In genomic region chr2:74442483-74443297, GRCh38 we compare ENCODE assay signal across 5 cellular contexts. TPM values are rescaled to one million over a fixed set of nuclear protein-coding genes. Genes with fewer than 3 reads are reported as not detected.
A peak's percentile ranks its signal among the peaks of the same experiment; 100 is the strongest.
DNase-seq lines count a peak whose midpoint lies in the region; ATAC-seq and TF ChIP-seq lines count a peak whose summit lies in the region.
"Not testable (repeated sequence)": the region's sequence is repeated elsewhere in the genome, so short reads cannot be mapped to it uniquely, and the experiment has no call there.

No MANE protein-coding gene starts in this region.

- POLR2A ChIA-PET in PC-9 (lab: Charles Lee; ENCODE audit: unreplicated experiment) = not testable (repeated sequence)

- H3K79me2 ChIP-seq in PC-9 (ENCODE audit: low read depth) = peaks cover 27% of the 10 kb centered on the region

- peak overlapping the region; percentile 83 for H3K4me3 Mint-ChIP-seq in activated naive CD8-positive, alpha-beta T cell

- H3K27ac ChIP-seq in PC-9 = peak overlapping the region; percentile 64
- peak overlapping the region in 2 of 4 donors; percentile 82 to 83 for H3K27ac ChIP-seq in esophagus muscularis mucosa (replicated peaks in 1 of 4)
- peak overlapping the region; percentile 91 for H3K27ac ChIP-seq in lower lobe of right lung
- not testable (repeated sequence) for H3K27ac ChIP-seq in gastrocnemius medialis

- in situ Hi-C loops in gastrocnemius medialis (cut with MboI; ENCODE audit: low sequenced_read_pairs in 4 of 4) = not testable (repeated sequence)

- H3K9me3 Mint-ChIP-seq in activated naive CD8-positive, alpha-beta T cell (ENCODE audit: low read depth) = not testable (repeated sequence)

- peak overlapping the region; percentile 87 for H2AFZ ChIP-seq in PC-9

- not testable (repeated sequence) for TF ChIP-seq EP300 in esophagus muscularis mucosa (IDR thresholded peaks at IDR 0.05)

- peaks cover 23% of the 10 kb centered on the region for H4K20me1 ChIP-seq in PC-9 (ENCODE audit: insufficient read depth)

- BruUV-seq in PC-9 (replicated peaks; lab: Mats Ljungman, UMichigan) = not testable (repeated sequence)

- TF ChIP-seq CTCF in PC-9 (conservative IDR thresholded peaks at IDR 0.05); esophagus muscularis mucosa (IDR thresholded peaks at IDR 0.05); lower lobe of right lung (IDR thresholded peaks at IDR 0.05); gastrocnemius medialis (IDR thresholded peaks at IDR 0.05 in 4 of 5, conservative IDR thresholded peaks at IDR 0.05 in 1 of 5): not testable (repeated sequence)

- not testable (repeated sequence) for H3K9me3 ChIP-seq in PC-9 (ENCODE audit: insufficient read depth, low read depth); esophagus muscularis mucosa; lower lobe of right lung; gastrocnemius medialis

- H3K9me2 ChIP-seq in PC-9 (ENCODE audit: insufficient read depth) = not testable (repeated sequence)

- CTCF ChIA-PET in PC-9 (lab: Charles Lee) = not testable (repeated sequence)

- DNase-seq in PC-9; esophagus muscularis mucosa (ENCODE audit: extremely low spot score); lower lobe of right lung; gastrocnemius medialis: not testable (repeated sequence)

- peaks cover 18% of the 10 kb centered on the region for H3K27me3 Mint-ChIP-seq in activated naive CD8-positive, alpha-beta T cell

- not testable (repeated sequence) for ATAC-seq in lower lobe of right lung, gastrocnemius medialis

- H3K4me2 ChIP-seq in PC-9 = peak overlapping the region; percentile 93

- 93% methylated on average over 16 of the region's 16 CpGs for WGBS in esophagus muscularis mucosa

- H3K27ac Mint-ChIP-seq in activated naive CD8-positive, alpha-beta T cell = not testable (repeated sequence)

- peaks cover 10% of the 10 kb centered on the region for H3K4me1 Mint-ChIP-seq in activated naive CD8-positive, alpha-beta T cell (ENCODE audit: low read depth)

- TF ChIP-seq POLR2A in esophagus muscularis mucosa (IDR thresholded peaks at IDR 0.05; ENCODE audit: low read depth); gastrocnemius medialis (IDR thresholded peaks at IDR 0.05): not testable (repeated sequence)

- not testable (repeated sequence) for H3K27me3 ChIP-seq in PC-9 (ENCODE audit: insufficient read depth, low read depth)
- H3K27me3 ChIP-seq in esophagus muscularis mucosa (peaks cover 0 to 27% (median 7%) of the 10 kb centered on the region in 4 donors), lower lobe of right lung (ENCODE audit: low read depth) (peaks cover 17% of the 10 kb centered on the region), gastrocnemius medialis (peaks cover 6 to 32% (median 7%) of the 10 kb centered on the region in 3 donors)

- peaks cover 23% of the 10 kb centered on the region for H3F3A ChIP-seq in PC-9 (ENCODE audit: insufficient read depth, low read depth)

- not testable (repeated sequence) for H3K36me3 ChIP-seq in PC-9 (ENCODE audit: low read depth); esophagus muscularis mucosa; lower lobe of right lung; gastrocnemius medialis

- intact Hi-C loops in PC-9 (cut with micrococcal nuclease; ENCODE audit: unreplicated experiment); esophagus muscularis mucosa (cut with DNase I); lower lobe of right lung (cut with DNase I); gastrocnemius medialis (cut with DNase I; ENCODE audit: low total_unique reads): not testable (repeated sequence)

- H3K4me3 ChIP-seq in PC-9 = peak overlapping the region; percentile 66
- peak overlapping the region in 3 of 4 donors; percentile 59 to 66 (median 63) for H3K4me3 ChIP-seq in esophagus muscularis mucosa
- H3K4me3 ChIP-seq in lower lobe of right lung = peak overlapping the region; percentile 64
- peak overlapping the region; percentile 55 to 65 (median 58) for H3K4me3 ChIP-seq in gastrocnemius medialis

- H3K36me3 Mint-ChIP-seq in activated naive CD8-positive, alpha-beta T cell = not testable (repeated sequence)

- H3K4me1 ChIP-seq in PC-9 (replicated peaks; ENCODE audit: insufficient read depth) = peaks cover 17% of the 10 kb centered on the region
- peaks cover 30 to 47% (median 40%) of the 10 kb centered on the region in 4 donors for H3K4me1 ChIP-seq in esophagus muscularis mucosa
- peaks cover 50% of the 10 kb centered on the region for H3K4me1 ChIP-seq in lower lobe of right lung
- H3K4me1 ChIP-seq in gastrocnemius medialis = peaks cover 20 to 30% of the 10 kb centered on the region in 2 donors

RNA-seq across cellular contexts. Expression of gene RTKN, which starts 1.0 kb away (rescaled TPM):
- total RNA-seq in PC-9 (2021) (58.9 and 63.4 TPM in 2 replicates), esophagus muscularis mucosa (10 to 100 TPM in 2 of 4 donors, 1 to 10 TPM in 2; 8.4 to 14.1 (median 11.3) TPM), lower lobe of right lung (27.5 TPM), gastrocnemius medialis (10 to 100 TPM in 1 of 4 donors, 1 to 10 TPM in 3; 2.2 to 17.6 (median 5.9) TPM)

RNA-seq across cellular contexts. Expression of gene INO80B, which starts 12.2 kb away (rescaled TPM):
- total RNA-seq in PC-9 (2021) (32.5 and 34.2 TPM in 2 replicates), esophagus muscularis mucosa (10 to 100 TPM in 3 of 4 donors, 1 to 10 TPM in 1; 8.7 to 16.6 (median 10.6) TPM), lower lobe of right lung (38.4 TPM), gastrocnemius medialis (10 to 100 TPM; 14.5 to 51.9 (median 41.1) TPM)

RNA-seq across cellular contexts. Expression of gene WBP1, which starts 15.5 kb away (rescaled TPM):
- total RNA-seq in PC-9 (2021) = 68.0 and 74.7 TPM in 2 replicates
- total RNA-seq in esophagus muscularis mucosa = 10 to 100 TPM; 40.0 to 56.4 (median 47.2) TPM
- total RNA-seq in lower lobe of right lung = 60.1 TPM
- total RNA-seq in gastrocnemius medialis = 10 to 100 TPM; 10.7 to 17.5 (median 16.5) TPM

RNA-seq across cellular contexts. Expression of gene WDR54, which starts 21.2 kb away (rescaled TPM):
- total RNA-seq in PC-9 (2021) (46.7 and 53.0 TPM in 2 replicates), esophagus muscularis mucosa (10 to 100 TPM in 2 of 4 donors, 1 to 10 TPM in 2; 7.6 to 14.6 (median 11.9) TPM), lower lobe of right lung (14.5 TPM), gastrocnemius medialis (1 to 10 TPM in 2 of 4 donors, under 1 TPM in 2; 0.51 to 2.1 (median 1.4) TPM)

RNA-seq across cellular contexts. Expression of gene C2orf81, which starts 21.3 kb away (rescaled TPM):
- total RNA-seq in PC-9 (2021) (9.8 and 12.0 TPM in 2 replicates), esophagus muscularis mucosa (1 to 10 TPM in 3 of 4 donors, under 1 TPM in 1; 0.66 to 4.6 (median 3.2) TPM), lower lobe of right lung (10.0 TPM), gastrocnemius medialis (under 1 TPM in 1 of 4 donors, not detected in 3; 0.24 TPM)
